10 cellular contexts compared by ENCODE assay signal in the genomic region with DNA sequence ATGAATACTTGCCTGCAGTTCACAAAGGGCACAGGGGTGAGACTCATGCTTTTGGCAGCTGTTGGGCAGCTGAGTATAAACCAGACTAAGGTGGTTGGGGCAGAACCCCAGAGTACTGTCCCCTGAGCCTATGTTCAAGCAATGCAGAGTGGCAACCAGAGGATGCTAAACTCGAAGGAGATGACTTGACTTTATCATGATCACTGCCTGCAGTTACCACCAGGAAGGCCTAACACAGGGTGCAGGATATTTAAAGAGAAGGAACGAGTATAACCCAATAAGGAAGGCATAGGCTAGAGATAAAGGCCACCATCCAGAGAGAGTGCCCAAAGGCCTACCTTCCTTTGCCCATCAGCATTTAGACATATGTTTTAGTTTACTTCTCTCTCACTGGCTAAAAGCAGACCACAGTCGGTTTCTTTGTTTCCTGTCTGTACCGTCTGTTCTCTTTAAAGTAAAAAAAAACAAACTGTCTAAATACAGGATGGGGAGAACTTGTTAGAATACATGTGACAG.
DNase-seq lines count a peak whose midpoint lies in the region; ATAC-seq and TF ChIP-seq lines count a peak whose summit lies in the region.
"Had no signal": no experiment of that assay in that cellular context is flagged by ENCODE, and none has a peak within 500 bp of the region (broad histone marks: within the 10 kb centered on the region; RNA-seq: fewer than 3 reads in every experiment).

No MANE protein-coding gene starts in this region.

- H3K27me3 ChIP-seq in CD8-positive, alpha-beta memory T cell (ENCODE audit: insufficient read depth, low read length, poor library complexity, severe bottlenecking) = no peaks in the 10 kb centered on the region
- H3K27me3 ChIP-seq in hepatocyte (no peaks in the 10 kb centered on the region), tibial nerve (no peaks in the 10 kb centered on the region), testis (no peaks in the 10 kb centered on the region)
- H3K27me3 ChIP-seq: MG63 had no signal

- no peaks in the 10 kb centered on the region for H3K9me3 Mint-ChIP-seq in CD8-positive, alpha-beta memory T cell
- no peaks in the 10 kb centered on the region for H3K9me3 Mint-ChIP-seq in T-helper 1 cell treated with Interleukin-12 subunit alpha and Interleukin-12 subunit beta and Interleukin-4 antibody, amounts not matched to agents 30 μg/mL and 1 μg/mL, for 36 hours

- ATAC-seq in GM21515 (IDR thresholded peaks at IDR 0.05; ENCODE audit: unreplicated experiment) = peak; percentile 62

- peaks cover 0 to 4% (median 0%) of the 10 kb centered on the region in 3 donors for H3K36me3 Mint-ChIP-seq in CD8-positive, alpha-beta memory T cell
- H3K36me3 Mint-ChIP-seq in T-helper 1 cell treated with Interleukin-12 subunit alpha and Interleukin-12 subunit beta and Interleukin-4 antibody, amounts not matched to agents 30 μg/mL and 1 μg/mL, for 36 hours (ENCODE audit: low read depth) = peaks cover 2% of the 10 kb centered on the region

- CTCF ChIA-PET in CD8-positive, alpha-beta memory T cell (lab: Charles Lee) = no interaction called here

- no peaks in the 10 kb centered on the region for H3K36me3 ChIP-seq in CD8-positive, alpha-beta memory T cell (ENCODE audit: insufficient read depth, low read length)
- H3K36me3 ChIP-seq in hepatocyte (replicated peaks; ENCODE audit: insufficient read depth, low read depth) (no peaks in the 10 kb centered on the region), tibial nerve (no peaks in the 10 kb centered on the region), testis (ENCODE audit: low read depth, missing control alignments) (no peaks in the 10 kb centered on the region)
- H3K36me3 ChIP-seq: MG63 had no signal

- H3K4me2 ChIP-seq in hepatocyte = no peak overlapping the region

- DNase-seq in CD8-positive, alpha-beta memory T cell = peak in 2 of 5 donors; percentile 31 to 36
- no peak for DNase-seq in hepatocyte (ENCODE audit: low spot score)
- no peak for DNase-seq in tibial nerve (ENCODE audit: low spot score in 2 of 2)
- DNase-seq in hepatic stellate cell (ENCODE audit: low spot score) = no peak
- no peak for DNase-seq in testis
- no peak for DNase-seq in NCI-H524 treated with DMSO at 0.1 percent for 48 hours (lab: John Stamatoyannopoulos, UW)
- DNase-seq: MG63, OCI-M1 had no signal

- peaks cover 24 to 30% (median 27%) of the 10 kb centered on the region in 3 donors for H3K4me1 Mint-ChIP-seq in CD8-positive, alpha-beta memory T cell
- H3K4me1 Mint-ChIP-seq in T-helper 1 cell treated with Interleukin-12 subunit alpha and Interleukin-12 subunit beta and Interleukin-4 antibody, amounts not matched to agents 30 μg/mL and 1 μg/mL, for 36 hours (ENCODE audit: low read depth) = peaks cover 25% of the 10 kb centered on the region

- no peaks in the 10 kb centered on the region for H4K20me1 ChIP-seq in hepatocyte (ENCODE audit: insufficient read depth, poor library complexity, severe bottlenecking)

- H3K27me3 Mint-ChIP-seq in CD8-positive, alpha-beta memory T cell = peaks cover 1 to 10% of the 10 kb centered on the region in 2 donors
- H3K27me3 Mint-ChIP-seq in T-helper 1 cell treated with Interleukin-12 subunit alpha and Interleukin-12 subunit beta and Interleukin-4 antibody, amounts not matched to agents 30 μg/mL and 1 μg/mL, for 36 hours (ENCODE audit: low read depth) = no peaks in the 10 kb centered on the region

- TF ChIP-seq CTCF in hepatocyte (IDR thresholded peaks at IDR 0.05; ENCODE audit: poor library complexity) (no peak), tibial nerve (IDR thresholded peaks at IDR 0.05) (no peak), testis (IDR thresholded peaks at IDR 0.05) (no peak)

- 56% methylated on average over 4 of the region's 4 CpGs for WGBS in hepatocyte (ENCODE audit: low lambda C conversion rate, missing lambda C conversion rate)
- WGBS in tibial nerve, 2 donors = 66 to 70% methylated on average over 4 of the region's 4 CpGs
- 47 to 56% methylated on average over 4 of the region's 4 CpGs for WGBS in testis, 2 donors

- no peak overlapping the region for H2AFZ ChIP-seq in hepatocyte

- peaks cover 25% of the 10 kb centered on the region for H3K4me1 ChIP-seq in CD8-positive, alpha-beta memory T cell (ENCODE audit: insufficient read depth, low read length)
- peaks cover 18% of the 10 kb centered on the region for H3K4me1 ChIP-seq in hepatocyte (ENCODE audit: insufficient read depth)
- peaks cover 0 to 7% (median 0%) of the 10 kb centered on the region in 4 donors for H3K4me1 ChIP-seq in tibial nerve
- H3K4me1 ChIP-seq in testis = peaks cover 4% of the 10 kb centered on the region

- H3K79me2 ChIP-seq in hepatocyte = no peaks in the 10 kb centered on the region

- no peaks in the 10 kb centered on the region for H3K9me2 ChIP-seq in hepatocyte (replicated peaks; ENCODE audit: insufficient read depth)

- POLR2A ChIA-PET in CD8-positive, alpha-beta memory T cell (lab: Charles Lee) = no interaction called here

- peak overlapping the region in 5 of 7 donors; percentile 13 to 72 (median 48) for H3K4me3 Mint-ChIP-seq in CD8-positive, alpha-beta memory T cell
- peak overlapping the region; percentile 40 for H3K4me3 Mint-ChIP-seq in T-helper 1 cell treated with Interleukin-12 subunit alpha and Interleukin-12 subunit beta and Interleukin-4 antibody, amounts not matched to agents 30 μg/mL and 1 μg/mL, for 36 hours

- no peak overlapping the region for H3K27ac ChIP-seq in CD8-positive, alpha-beta memory T cell (ENCODE audit: low read depth, low read length)
- H3K27ac ChIP-seq in hepatocyte (peak overlapping the region; percentile 52), tibial nerve (no peak overlapping the region), testis (no peak overlapping the region)

- no peak for TF ChIP-seq EP300 in tibial nerve (IDR thresholded peaks at IDR 0.05)

- H3K4me3 ChIP-seq in CD8-positive, alpha-beta memory T cell (ENCODE audit: low read length) = peak overlapping the region; percentile 15
- H3K4me3 ChIP-seq in hepatocyte (no peak overlapping the region), tibial nerve (no peak overlapping the region), testis (no peak overlapping the region)
- H3K4me3 ChIP-seq: MG63 had no signal

- H3K9me3 ChIP-seq in CD8-positive, alpha-beta memory T cell (ENCODE audit: low read length) = no peaks in the 10 kb centered on the region
- H3K9me3 ChIP-seq in hepatocyte (ENCODE audit: low read depth) (no peaks in the 10 kb centered on the region), tibial nerve (no peaks in the 10 kb centered on the region), testis (no peaks in the 10 kb centered on the region)
- H3K9me3 ChIP-seq: MG63 had no signal

- intact Hi-C loops in testis (cut with DNase I; ENCODE audit: low total_unique reads) = no loop called here

- TF ChIP-seq POLR2A in tibial nerve (IDR thresholded peaks at IDR 0.05) (no peak), testis (IDR thresholded peaks at IDR 0.05) (no peak)

- H3K27ac Mint-ChIP-seq in CD8-positive, alpha-beta memory T cell = peak overlapping the region; percentile 54 to 91 (median 89)
- H3K27ac Mint-ChIP-seq in T-helper 1 cell treated with Interleukin-12 subunit alpha and Interleukin-12 subunit beta and Interleukin-4 antibody, amounts not matched to agents 30 μg/mL and 1 μg/mL, for 36 hours = peak overlapping the region; percentile 88
